Comparison of ENCODE assay signal across 15 cellular contexts in genomic region chr11:132909016-132909606, GRCh38.
DNase-seq lines count a peak whose midpoint lies in the region; ATAC-seq and TF ChIP-seq lines count a peak whose summit lies in the region.
"Had no signal": no experiment of that assay in that cellular context is flagged by ENCODE, and none has a peak within 500 bp of the region (broad histone marks: within the 10 kb centered on the region; RNA-seq: fewer than 3 reads in every experiment).

No MANE protein-coding gene starts in this region.

- H3K27me3 Mint-ChIP-seq in mesothelial cell of epicardium (ENCODE audit: low read depth) = no peaks in the 10 kb centered on the region

- intact Hi-C loops in dorsolateral prefrontal cortex (cut with DNase I) (no loop called here), gastrocnemius medialis (cut with DNase I; ENCODE audit: low total_unique reads) (no loop called here)

- H3K36me3 Mint-ChIP-seq in mesothelial cell of epicardium = no peaks in the 10 kb centered on the region
- H3K36me3 Mint-ChIP-seq: CD4-positive, alpha-beta memory T cell had no signal

- in situ Hi-C loops in gastrocnemius medialis (cut with MboI; ENCODE audit: low sequenced_read_pairs in 4 of 4) = no loop called here

- no peak for TF ChIP-seq CTCF in dorsolateral prefrontal cortex (IDR thresholded peaks at IDR 0.05 in 54 of 56, conservative IDR thresholded peaks at IDR 0.05 in 2 of 56; ENCODE audit: low read depth in 1 of 56, partially characterized antibody in 56 of 56)
- TF ChIP-seq CTCF in mesothelial cell of epicardium (IDR thresholded peaks at IDR 0.05; ENCODE audit: unreplicated experiment) = no peak
- TF ChIP-seq CTCF in gastrocnemius medialis (IDR thresholded peaks at IDR 0.05 in 4 of 5, conservative IDR thresholded peaks at IDR 0.05 in 1 of 5) = no peak

- H3K36me3 ChIP-seq in gastrocnemius medialis = no peaks in the 10 kb centered on the region
- H3K36me3 ChIP-seq: BE2C, HAP-1 had no signal

- H3K9me3 ChIP-seq in gastrocnemius medialis = no peaks in the 10 kb centered on the region
- H3K9me3 ChIP-seq: A549, BE2C, HAP-1 had no signal

- no peak for TF ChIP-seq POLR2A in gastrocnemius medialis (IDR thresholded peaks at IDR 0.05)

- no peaks in the 10 kb centered on the region for H3K4me1 ChIP-seq in gastrocnemius medialis
- H3K4me1 ChIP-seq: A549, BE2C, HAP-1 had no signal

- H3K27ac ChIP-seq in angular gyrus (ENCODE audit: low read depth, low read length) (peak overlapping the region; percentile 69), dorsolateral prefrontal cortex (peak overlapping the region in 56 of 59 donors; percentile 14 to 94 (median 76)), gastrocnemius medialis (no peak overlapping the region)
- H3K27ac ChIP-seq: A549, C4-2B had no signal

- H3K27me3 ChIP-seq in dorsolateral prefrontal cortex (peaks cover 0 to 4% (median 0%) of the 10 kb centered on the region in 45 donors), gastrocnemius medialis (no peaks in the 10 kb centered on the region)
- H3K27me3 ChIP-seq: BE2C had no signal

- no peak for DNase-seq in dorsolateral prefrontal cortex
- DNase-seq in mesothelial cell of epicardium (ENCODE audit: low spot score in 2 of 2, unreplicated experiment in 2 of 2) = no peak
- no peak for DNase-seq in activated CD4-positive, alpha-beta T cell treated with anti-CD3 and anti-CD28 coated beads for 4 hours
- no peak for DNase-seq in stimulated activated CD4-positive, alpha-beta T cell treated with anti-CD3 and anti-CD28 coated beads, Interleukin-4, amount 100 ng/mL, for 1 hour
- DNase-seq in gastrocnemius medialis = no peak
- no peak for DNase-seq in HPDE6-E6E7 (ENCODE audit: extremely low spot score)
- DNase-seq: BE2C; CD4-positive, alpha-beta memory T cell; DMS79; GOT3; IMR-90 had no signal

- H3K4me3 Mint-ChIP-seq in mesothelial cell of epicardium = no peak overlapping the region
- H3K4me3 Mint-ChIP-seq: CD4-positive, alpha-beta memory T cell had no signal

- H3K4me3 ChIP-seq in dorsolateral prefrontal cortex (no peak overlapping the region), gastrocnemius medialis (no peak overlapping the region)
- H3K4me3 ChIP-seq: A549, HAP-1 had no signal

- no peak for ATAC-seq in gastrocnemius medialis
- ATAC-seq: A549 had no signal

- peak overlapping the region; percentile 12 for H3K27ac Mint-ChIP-seq in mesothelial cell of epicardium
- H3K27ac Mint-ChIP-seq: CD4-positive, alpha-beta memory T cell had no signal

- H3K4me1 Mint-ChIP-seq in mesothelial cell of epicardium = peaks cover 55% of the 10 kb centered on the region
- H3K4me1 Mint-ChIP-seq: CD4-positive, alpha-beta memory T cell had no signal

- no peaks in the 10 kb centered on the region for H3K9me3 Mint-ChIP-seq in mesothelial cell of epicardium

Comparison
In these comparisons a context has a peak if more than half of its experiments do, and no peak if none do; other contexts are left out.
1. H3K27ac ChIP-seq: peak in angular gyrus (single experiment) and dorsolateral prefrontal cortex (56 of 59); none in gastrocnemius medialis (0 of 4).